ENCODE assay signal across 8 cellular contexts in genomic region chr1:1407101-1407956, GRCh38. TPM values are rescaled to one million over a fixed set of nuclear protein-coding genes. Genes with fewer than 3 reads are reported as not detected.
DNase-seq lines count a peak whose midpoint lies in the region; ATAC-seq and TF ChIP-seq lines count a peak whose summit lies in the region.

MRPL20 (minus strand) TSS chr1:1407293; CDS start chr1:1407217, 76 bp downstream.

- peak; percentile 70 for TF ChIP-seq POLR2A in breast epithelium (IDR thresholded peaks at IDR 0.05)

- H4K20me1 ChIP-seq in smooth muscle cell (ENCODE audit: low read depth), result peaks cover 18% of the 10 kb centered on the region

- H3F3A ChIP-seq in smooth muscle cell (ENCODE audit: low read depth), result peaks cover 17% of the 10 kb centered on the region

- peaks cover 49% of the 10 kb centered on the region for H3K79me2 ChIP-seq in smooth muscle cell (ENCODE audit: low read depth)

- DNase-seq in AG04450 (ENCODE audit: low read depth, low spot score) (peak; percentile 63), NCI-H2227 (lab: John Stamatoyannopoulos, UW; ENCODE audit: unreplicated experiment) (peak; percentile 97), WERI-Rb-1 (peak; percentile 93), breast epithelium (ENCODE audit: low spot score in 2 of 2) (peak; percentile 92 to 94), iPS-NIHi11 (ENCODE audit: low spot score) (peak; percentile 93), smooth muscle cell (lab: John Stamatoyannopoulos, UW; ENCODE audit: unreplicated experiment) (peak; percentile 68)

- peak within 1 kb of the TSS; percentile 89 for H3K9ac ChIP-seq in smooth muscle cell (ENCODE audit: low read depth)

- TF ChIP-seq CTCF in AG04450 (IDR thresholded peaks at IDR 0.05; ENCODE audit: low read depth, low read length) (no peak), WERI-Rb-1 (IDR thresholded peaks at IDR 0.05; ENCODE audit: low read depth, low read length) (no peak), breast epithelium (IDR thresholded peaks at IDR 0.05) (no peak), smooth muscle cell (IDR thresholded peaks at IDR 0.05; ENCODE audit: borderline replicate concordance, insufficient read depth, poor library complexity, severe bottlenecking) (no peak)

- CTCF ChIA-PET in AG04450 (lab: Charles Lee), result interaction anchor here (0.8 kb wide), 1 partner anchor 22 kb away, joined by 3 read pairs; no protein-coding TSS in a partner anchor

- peak within 1 kb of the TSS; percentile 100 for H3K4me2 ChIP-seq in smooth muscle cell

- peak within 1 kb of the TSS; percentile 50 for H2AFZ ChIP-seq in smooth muscle cell (ENCODE audit: low read depth)

- H3K27ac ChIP-seq in AG04450 (ENCODE audit: low read depth, low read length) (peak within 1 kb of the TSS; percentile 11), WERI-Rb-1 (peak within 1 kb of the TSS; percentile 94), breast epithelium (peak within 1 kb of the TSS; percentile 89 to 91), smooth muscle cell (ENCODE audit: low read depth) (peak within 1 kb of the TSS; percentile 76)

- H3K27me3 ChIP-seq in AG04450 (ENCODE audit: control insufficient read depth, insufficient read depth, low read length) (no peaks in the 10 kb centered on the region), WERI-Rb-1 (ENCODE audit: insufficient read depth, low read depth, severe bottlenecking) (no peaks in the 10 kb centered on the region), breast epithelium (no peaks in the 10 kb centered on the region), smooth muscle cell (ENCODE audit: low read depth) (no peaks in the 10 kb centered on the region)

- H3K36me3 ChIP-seq in WERI-Rb-1 (peaks cover 43% of the 10 kb centered on the region), breast epithelium (no peaks in the 10 kb centered on the region), smooth muscle cell (ENCODE audit: low read depth) (no peaks in the 10 kb centered on the region)

- intact Hi-C loops in breast epithelium (cut with DNase I; ENCODE audit: low total_unique reads), result no loop called here

- under 1% methylated on average over 77 of the region's 96 CpGs for WGBS in smooth muscle cell (ENCODE audit: low lambda C conversion rate)

- ATAC-seq in GM18907 (IDR thresholded peaks at IDR 0.05; ENCODE audit: unreplicated experiment) (peak; percentile 90), HG03139 (IDR thresholded peaks at IDR 0.05; ENCODE audit: unreplicated experiment) (peak; percentile 85)

- H3K9me3 ChIP-seq in AG04450 (ENCODE audit: control insufficient read depth, insufficient read depth, low read length) (peaks cover 12% of the 10 kb centered on the region), WERI-Rb-1 (ENCODE audit: severe bottlenecking) (no peaks in the 10 kb centered on the region), breast epithelium (no peaks in the 10 kb centered on the region), smooth muscle cell (replicated peaks; ENCODE audit: low read depth) (no peaks in the 10 kb centered on the region)

- peak within 1 kb of the TSS; percentile 81 for H3K4me3 ChIP-seq in AG04450 (ENCODE audit: low read depth, low read length)
- H3K4me3 ChIP-seq in WERI-Rb-1 (ENCODE audit: low read depth, low read length), result peak within 1 kb of the TSS; percentile 89
- H3K4me3 ChIP-seq in breast epithelium, result peak within 1 kb of the TSS; percentile 87 to 97 (median 96)
- peak within 1 kb of the TSS; percentile 81 for H3K4me3 ChIP-seq in smooth muscle cell

- POLR2A ChIA-PET in AG04450 (lab: Yijun Ruan, JAX), result interaction anchor here (0.7 to 2.0 kb wide), 6 partner anchors 8 to 34 kb away, joined by 3 to 15 read pairs (median 4); partner anchors contain the start of genes AURKAIP1 and CCNL2

- H3K4me1 ChIP-seq in breast epithelium, result peaks cover 5 to 7% of the 10 kb centered on the region in 2 donors
- peaks cover 18% of the 10 kb centered on the region for H3K4me1 ChIP-seq in smooth muscle cell (ENCODE audit: low read depth)

RNA-seq across cellular contexts. Expression of gene MRPL20, which starts in this region (rescaled TPM):
- 131 and 140 TPM in 2 replicates for polyA plus RNA-seq in AG04450 (2011; rRNA removed)
- polyA minus RNA-seq in AG04450 (2011; rRNA and poly(A)+ RNA removed), result 58.6 and 62.5 TPM in 2 replicates
- 100 to 1,000 TPM; 127 to 149 (median 147) TPM for total RNA-seq in breast epithelium
- total RNA-seq in smooth muscle cell, result 99.0 and 99.6 TPM in 2 replicates
- 147 and 161 TPM in 2 replicates for polyA plus RNA-seq in smooth muscle cell

Comparison
In these comparisons a context has a peak if more than half of its experiments do, and no peak if none do; other contexts are left out.
1. Peak in every context shown above with its lines: DNase-seq, ATAC-seq, H3K4me3 ChIP-seq and H3K27ac ChIP-seq.
2. H3K27ac ChIP-seq: peak in every context shown above with its lines; median percentile 94 in WERI-Rb-1; 90 in breast epithelium; 76 in smooth muscle cell; 11 in AG04450.